In the genomic region with DNA sequence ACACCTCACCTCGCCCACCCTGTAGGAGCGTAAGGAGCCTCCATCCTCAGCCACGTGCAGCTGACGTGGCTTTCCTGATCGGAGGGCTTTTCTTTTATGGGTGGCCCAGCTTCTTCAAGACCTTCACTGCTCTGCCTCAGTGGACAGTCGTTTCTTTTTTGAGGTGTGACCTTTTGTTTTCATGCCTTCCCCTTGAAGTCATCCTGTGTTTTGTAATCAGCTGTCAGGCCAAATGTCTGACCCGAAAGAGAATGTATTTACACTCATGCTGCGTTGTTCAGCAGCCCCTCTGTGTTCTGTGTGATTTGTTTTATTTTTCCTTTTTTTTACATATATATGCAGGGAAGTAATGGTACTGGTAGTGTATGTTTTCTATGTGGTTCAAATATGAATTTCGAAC, we compare ENCODE assay signal across 15 cellular contexts. TPM values are rescaled to one million over a fixed set of nuclear protein-coding genes. Genes with fewer than 3 reads are reported as not detected.
"Had no signal": no experiment of that assay in that cellular context is flagged by ENCODE, and none has a peak within 500 bp of the region (broad histone marks: within the 10 kb centered on the region; RNA-seq: fewer than 3 reads in every experiment).

No MANE protein-coding gene starts in this region.

- H3K9me3 Mint-ChIP-seq: activated CD4-positive, alpha-beta T cell treated with anti-CD3 and anti-CD28 coated beads, Interleukin-2, amount 10 ng/mL, durations not matched to agents 24 days and 14 days; activated T-helper 1 cell treated with anti-CD3 and anti-CD28 coated beads, Interleukin-12 subunit alpha, Interleukin-12 subunit beta, Interleukin-2, Interleukin-4 antibody, amounts not matched to agents 30 ng/mL and 10 ng/mL and 1 ng/mL, durations not matched to agents 14 hours and 24 hours and 36 hours; dendritic cell treated with granulocyte-macrophage colony-stimulating factor and Interleukin-4, amounts not matched to agents 40 ng/mL and 50 ng/mL, for 4 days; mesothelial cell of epicardium; stimulated activated memory B cell treated with anti-CD40 and anti-IgM and Interleukin-4, amounts not matched to agents 10 μg/mL and 1 μg/mL and 100 μg/mL, for 72 hours; T-cell; type B pancreatic cell had no signal

- H3K27me3 Mint-ChIP-seq: activated CD4-positive, alpha-beta T cell treated with anti-CD3 and anti-CD28 coated beads, Interleukin-2, amount 10 ng/mL, durations not matched to agents 24 days and 14 days; dendritic cell treated with granulocyte-macrophage colony-stimulating factor and Interleukin-4, amounts not matched to agents 40 ng/mL and 50 ng/mL, for 4 days; stimulated activated memory B cell treated with anti-CD40 and anti-IgM and Interleukin-4, amounts not matched to agents 10 μg/mL and 1 μg/mL and 100 μg/mL, for 72 hours; T-cell; type B pancreatic cell had no signal

- DNase-seq: activated CD4-positive, alpha-beta T cell treated with anti-CD3 and anti-CD28 coated beads, Interleukin-2, amount 10 ng/mL, durations not matched to agents 24 days and 14 days; activated naive CD4-positive, alpha-beta T cell; caudate nucleus; head of caudate nucleus; islet precursor cell; pancreas; right cardiac atrium; T-cell; T1000 had no signal

- H3K27me3 ChIP-seq: pancreas had no signal

- H3K4me3 ChIP-seq: pancreas had no signal

- H3K27ac ChIP-seq: pancreas had no signal

- H3K4me3 Mint-ChIP-seq: activated CD4-positive, alpha-beta T cell treated with anti-CD3 and anti-CD28 coated beads, Interleukin-2, amount 10 ng/mL, durations not matched to agents 24 days and 14 days; activated T-helper 1 cell treated with anti-CD3 and anti-CD28 coated beads, Interleukin-12 subunit alpha, Interleukin-12 subunit beta, Interleukin-2, Interleukin-4 antibody, amounts not matched to agents 30 ng/mL and 10 ng/mL and 1 ng/mL, durations not matched to agents 14 hours and 24 hours and 36 hours; dendritic cell treated with granulocyte-macrophage colony-stimulating factor and Interleukin-4, amounts not matched to agents 40 ng/mL and 50 ng/mL, for 4 days; mesothelial cell of epicardium; stimulated activated memory B cell treated with anti-CD40 and anti-IgM and Interleukin-4, amounts not matched to agents 10 μg/mL and 1 μg/mL and 100 μg/mL, for 72 hours; T-cell; type B pancreatic cell had no signal

- H3K4me1 ChIP-seq: pancreas had no signal

- ATAC-seq: pancreas; stimulated activated memory B cell treated with anti-CD40 and anti-IgM and Interleukin-4, amounts not matched to agents 10 μg/mL and 1 μg/mL and 100 μg/mL, for 72 hours; T-cell had no signal

- H3K9me3 ChIP-seq: pancreas had no signal

- H3K27ac Mint-ChIP-seq: activated CD4-positive, alpha-beta T cell treated with anti-CD3 and anti-CD28 coated beads, Interleukin-2, amount 10 ng/mL, durations not matched to agents 24 days and 14 days; activated T-helper 1 cell treated with anti-CD3 and anti-CD28 coated beads, Interleukin-12 subunit alpha, Interleukin-12 subunit beta, Interleukin-2, Interleukin-4 antibody, amounts not matched to agents 30 ng/mL and 10 ng/mL and 1 ng/mL, durations not matched to agents 14 hours and 24 hours and 36 hours; dendritic cell treated with granulocyte-macrophage colony-stimulating factor and Interleukin-4, amounts not matched to agents 40 ng/mL and 50 ng/mL, for 4 days; mesothelial cell of epicardium; stimulated activated memory B cell treated with anti-CD40 and anti-IgM and Interleukin-4, amounts not matched to agents 10 μg/mL and 1 μg/mL and 100 μg/mL, for 72 hours; T-cell; type B pancreatic cell had no signal

RNA-seq across cellular contexts. Expression of gene CCK, which starts 41.8 kb away (rescaled TPM):
- total RNA-seq: activated CD4-positive, alpha-beta T cell treated with anti-CD3 and anti-CD28 coated beads, Interleukin-2, amount 10 ng/mL, durations not matched to agents 24 days and 14 days; activated T-helper 1 cell treated with anti-CD3 and anti-CD28 coated beads, Interleukin-12 subunit alpha, Interleukin-12 subunit beta, Interleukin-2, Interleukin-4 antibody, amounts not matched to agents 30 ng/mL and 10 ng/mL and 1 ng/mL, durations not matched to agents 14 hours and 24 hours and 36 hours; mesothelial cell of epicardium; myocyte; right cardiac atrium; T-cell had no signal
